Comparison of ENCODE assay signal across 18 cellular contexts in genomic region chr11:129141748-129142475, GRCh38. TPM values are rescaled to one million over a fixed set of nuclear protein-coding genes. Genes with fewer than 3 reads are reported as not detected.
A peak's percentile ranks its signal among the peaks of the same experiment; 100 is the strongest.
DNase-seq lines count a peak whose midpoint lies in the region; ATAC-seq, FAIRE-seq and TF ChIP-seq lines count a peak whose summit lies in the region.
"Had no signal": no experiment of that assay in that cellular context is flagged by ENCODE, and none has a peak within 500 bp of the region (broad histone marks: within the 10 kb centered on the region; RNA-seq: fewer than 3 reads in every experiment).

No MANE protein-coding gene starts in this region.

- H4K5ac ChIP-seq in IMR-90 (ENCODE audit: low read depth, low read length) = no peak overlapping the region

- 51% methylated on average over 8 of the region's 8 CpGs for WGBS in A549 (ENCODE audit: missing lambda C conversion rate)
- WGBS in IMR-90 (ENCODE audit: extremely low coverage in 2 of 2, insufficient read length in 1 of 2), 2 experiments = no CpG with 5 or more reads among the region's 8 CpGs

- no peaks in the 10 kb centered on the region for H3K36me3 ChIP-seq in IMR-90 (ENCODE audit: control insufficient read depth, insufficient read depth, low read length)
- no peaks in the 10 kb centered on the region for H3K36me3 ChIP-seq in tibial artery
- H3K36me3 ChIP-seq: vagina had no signal

- H3K4me1 Mint-ChIP-seq in T-helper 2 cell treated with Interferon-gamma antibody and Interleukin-4, amounts not matched to agents 5 μg/mL and 100 μg/mL, for 36 hours (ENCODE audit: low read depth) = no peaks in the 10 kb centered on the region
- H3K4me1 Mint-ChIP-seq: activated naive CD4-positive, alpha-beta T cell treated with anti-CD3 and anti-CD28 coated beads, Interleukin-2, amount 50 U/mL, for 24 hours; naive thymus-derived CD8-positive, alpha-beta T cell; T-helper 17 cell had no signal

- H3K9ac ChIP-seq in IMR-90 (ENCODE audit: low read depth, low read length) = no peak overlapping the region

- H2BK120ac ChIP-seq in IMR-90 (ENCODE audit: low read depth, low read length) = peak overlapping the region; percentile 1; the same call in 1 of the 2 replicates

- POLR2A ChIA-PET in A549 (lab: Yijun Ruan, JAX) = no interaction called here
- POLR2A ChIA-PET in IMR-90 (lab: Charles Lee; ENCODE audit: unreplicated experiment) = no interaction called here

- H3K4me3 ChIP-seq in A549 (no peak overlapping the region), IMR-90 (ENCODE audit: insufficient read depth, low read depth, low read length) (no peak overlapping the region), tibial artery (no peak overlapping the region)
- H3K4me3 ChIP-seq: vagina had no signal

- 0 out of 2 replicates have a peak overlapping the region, but pooled peaks have one; percentile 52 for H3K4ac ChIP-seq in IMR-90 (ENCODE audit: low read depth, low read length)

- H3K18ac ChIP-seq in IMR-90 (ENCODE audit: low read depth, low read length) = no peak overlapping the region

- peak overlapping the region; percentile 70 for H3K4me2 ChIP-seq in A549
- no peak overlapping the region for H3K4me2 ChIP-seq in IMR-90 (ENCODE audit: low read depth, low read length)

- ATAC-seq in A549 (no peak), IMR-90 (ENCODE audit: low read depth) (no peak), sciatic nerve (no peak)
- ATAC-seq: naive thymus-derived CD8-positive, alpha-beta T cell; T-helper 17 cell had no signal

- H3K23ac ChIP-seq in IMR-90 (ENCODE audit: low read depth, low read length) = no peak overlapping the region

- BruUV-seq in IMR-90 (replicated peaks; lab: Mats Ljungman, UMichigan) = no TSS peak

- no peak overlapping the region for H4K8ac ChIP-seq in IMR-90 (ENCODE audit: low read depth in 2 of 2, low read length in 2 of 2)

- H3K36me3 Mint-ChIP-seq in T-helper 2 cell treated with Interferon-gamma antibody and Interleukin-4, amounts not matched to agents 5 μg/mL and 100 μg/mL, for 36 hours (ENCODE audit: low read depth) = no peaks in the 10 kb centered on the region
- H3K36me3 Mint-ChIP-seq: activated naive CD4-positive, alpha-beta T cell treated with anti-CD3 and anti-CD28 coated beads, Interleukin-2, amount 50 U/mL, for 24 hours had no signal

- H2BK15ac ChIP-seq in IMR-90 (ENCODE audit: low read depth, low read length) = no peak overlapping the region; the same call in 2 of the 3 replicates

- no peak overlapping the region for H3K4me3 Mint-ChIP-seq in T-helper 2 cell treated with Interferon-gamma antibody and Interleukin-4, amounts not matched to agents 5 μg/mL and 100 μg/mL, for 36 hours
- H3K4me3 Mint-ChIP-seq: activated naive CD4-positive, alpha-beta T cell treated with anti-CD3 and anti-CD28 coated beads, Interleukin-2, amount 50 U/mL, for 24 hours; naive thymus-derived CD8-positive, alpha-beta T cell; T-helper 17 cell had no signal

- H3K4me1 ChIP-seq in A549 (peaks cover 47% of the 10 kb centered on the region), IMR-90 (ENCODE audit: control insufficient read depth, insufficient read depth, low read length) (no peaks in the 10 kb centered on the region), tibial artery (peaks cover 0 to 17% (median 3%) of the 10 kb centered on the region in 4 donors)

- 0 out of 2 replicates have a peak overlapping the region, but pooled peaks have one; percentile 11 for H2BK20ac ChIP-seq in IMR-90 (ENCODE audit: low read depth, low read length)

- no peak overlapping the region for H3K27ac Mint-ChIP-seq in T-helper 2 cell treated with Interferon-gamma antibody and Interleukin-4, amounts not matched to agents 5 μg/mL and 100 μg/mL, for 36 hours
- H3K27ac Mint-ChIP-seq: activated naive CD4-positive, alpha-beta T cell treated with anti-CD3 and anti-CD28 coated beads, Interleukin-2, amount 50 U/mL, for 24 hours; naive thymus-derived CD8-positive, alpha-beta T cell; T-helper 17 cell had no signal

- no peaks in the 10 kb centered on the region for H3K27me3 ChIP-seq in IMR-90 (ENCODE audit: control insufficient read depth, insufficient read depth, low read length)
- no peaks in the 10 kb centered on the region for H3K27me3 ChIP-seq in tibial artery
- H3K27me3 ChIP-seq: vagina had no signal

- peak overlapping the region; percentile 49; the same call in 1 of the 2 replicates for H4K91ac ChIP-seq in IMR-90 (ENCODE audit: insufficient read depth, low read depth, low read length)

- H3K9me3 ChIP-seq in A549 (no peaks in the 10 kb centered on the region), IMR-90 (ENCODE audit: control insufficient read depth, insufficient read depth, low read length) (no peaks in the 10 kb centered on the region), tibial artery (no peaks in the 10 kb centered on the region)
- H3K9me3 ChIP-seq: vagina had no signal

- peak overlapping the region; percentile 77 to 86 for H3K27ac ChIP-seq in A549
- no peak overlapping the region for H3K27ac ChIP-seq in IMR-90 (ENCODE audit: insufficient read depth, low read length)
- H3K27ac ChIP-seq in VCaP = peak overlapping the region; percentile 33; the same call in 1 of the 2 replicates
- no peak overlapping the region for H3K27ac ChIP-seq in tibial artery
- H3K27ac ChIP-seq: vagina had no signal

- dilution Hi-C loops in IMR-90 (cut with HindIII; ENCODE audit: low sequenced_read_pairs, unreplicated experiment) = no loop called here

- no peaks in the 10 kb centered on the region for H3K9me3 Mint-ChIP-seq in T-helper 2 cell treated with Interferon-gamma antibody and Interleukin-4, amounts not matched to agents 5 μg/mL and 100 μg/mL, for 36 hours
- H3K9me3 Mint-ChIP-seq: activated naive CD4-positive, alpha-beta T cell treated with anti-CD3 and anti-CD28 coated beads, Interleukin-2, amount 50 U/mL, for 24 hours had no signal

- peaks cover 2% of the 10 kb centered on the region for H3K27me3 Mint-ChIP-seq in T-helper 2 cell treated with Interferon-gamma antibody and Interleukin-4, amounts not matched to agents 5 μg/mL and 100 μg/mL, for 36 hours (ENCODE audit: low read depth)
- H3K27me3 Mint-ChIP-seq: activated naive CD4-positive, alpha-beta T cell treated with anti-CD3 and anti-CD28 coated beads, Interleukin-2, amount 50 U/mL, for 24 hours; naive thymus-derived CD8-positive, alpha-beta T cell; T-helper 17 cell had no signal

- no peak for DNase-seq in A549 (ENCODE audit: low read depth in 1 of 2, low spot score in 1 of 2)
- DNase-seq in IMR-90 = no peak
- no peak for DNase-seq in tibial artery
- no peak for DNase-seq in sciatic nerve (ENCODE audit: low spot score)
- DNase-seq in T-helper 1 cell = no peak
- no peak for DNase-seq in T-helper 2 cell treated with Interferon-gamma antibody and Interleukin-4, amounts not matched to agents 5 μg/mL and 100 μg/mL, for 36 hours (ENCODE audit: low spot score)
- DNase-seq: activated CD4-positive, alpha-beta T cell treated with anti-CD3 and anti-CD28 coated beads for 1 hour; activated T-cell treated with anti-CD3 and anti-CD28 coated beads for 4 hours; central memory CD4-positive, alpha-beta T cell; COR-L47; naive thymus-derived CD8-positive, alpha-beta T cell; NCI-H1105; stimulated activated CD4-positive, alpha-beta T cell treated with anti-CD3 and anti-CD28 coated beads, Interleukin-4, amount 100 ng/mL, for 4 hours; T-helper 17 cell had no signal

- intact Hi-C loops in IMR-90 (cut with micrococcal nuclease) (loop anchor here (5.0 kb wide), 1 partner anchor 135 kb away; no protein-coding TSS in a partner anchor), tibial artery (cut with DNase I; ENCODE audit: low total_unique reads) (no loop called here), sciatic nerve (cut with DNase I) (no loop called here)

- TF ChIP-seq POLR2A in A549 (IDR thresholded peaks at IDR 0.05; ENCODE audit: low read length) = no peak
- no peak for TF ChIP-seq POLR2A in IMR-90 (IDR thresholded peaks at IDR 0.05; ENCODE audit: low read depth, low read length)

- TF ChIP-seq RAD21 in A549 (conservative IDR thresholded peaks at IDR 0.05 in 1 of 2, IDR thresholded peaks at IDR 0.05 in 1 of 2) (no peak), IMR-90 (IDR thresholded peaks at IDR 0.05; ENCODE audit: low read length) (no peak)

- TF ChIP-seq EP300 in A549 (IDR thresholded peaks at IDR 0.05) = no peak

- H2BK5ac ChIP-seq in IMR-90 (ENCODE audit: low read depth, low read length, poor library complexity, severe bottlenecking) = no peak overlapping the region

- no peak for FAIRE-seq in A549 (lab: Jason Lieb, UNC)
- FAIRE-seq in islet of Langerhans (lab: Jason Lieb, UNC) = peak; percentile 24

- no peak overlapping the region for H2AK9ac ChIP-seq in IMR-90 (replicated peaks; ENCODE audit: low read depth, low read length, poor library complexity)

- TF ChIP-seq CTCF in A549 (IDR thresholded peaks at IDR 0.05) (no peak), IMR-90 (conservative IDR thresholded peaks at IDR 0.05; ENCODE audit: low read depth, low read length) (no peak), VCaP (conservative IDR thresholded peaks at IDR 0.05) (no peak), tibial artery (IDR thresholded peaks at IDR 0.05) (no peak)

- in situ Hi-C loops in IMR-90 (cut with MboI; ENCODE audit: low sequenced_read_pairs) = no loop called here

- H4K20me1 ChIP-seq in IMR-90 (ENCODE audit: insufficient read depth, low read length) = no peaks in the 10 kb centered on the region

- no peak overlapping the region for H2AK5ac ChIP-seq in IMR-90 (ENCODE audit: low read depth, low read length)

- H3K14ac ChIP-seq in IMR-90 (replicated peaks; ENCODE audit: low read depth, low read length) = no peak overlapping the region

- no peak overlapping the region for H3K56ac ChIP-seq in IMR-90 (ENCODE audit: extremely low read depth, insufficient read depth, low read length)

- CTCF ChIA-PET in A549 (lab: Yijun Ruan, JAX) (no interaction called here), IMR-90 (lab: Yijun Ruan, JAX) (interaction anchor here (0.6 kb wide), 1 partner anchor 144 kb away, joined by 3 read pairs; no protein-coding TSS in a partner anchor)

- H3K9me1 ChIP-seq in IMR-90 (ENCODE audit: insufficient read depth, low read length) = no peaks in the 10 kb centered on the region

- H3K79me1 ChIP-seq in IMR-90 (ENCODE audit: low read depth in 1 of 2, low read length in 2 of 2) = peaks cover 4 to 5% of the 10 kb centered on the region in 2 experiments; a peak in 1 of 4 replicates

- H2AFZ ChIP-seq in IMR-90 (replicated peaks; ENCODE audit: low read length, poor library complexity) = no peak overlapping the region

TF ChIP-seq in IMR-90, 13 proteins besides CTCF, POLR2A, EP300 and RAD21 (continues in another document):
- TF ChIP-seq NFE2L2 (IDR thresholded peaks at IDR 0.05; ENCODE audit: low read depth, low read length) = no peak

RNA-seq across cellular contexts. Expression of gene ARHGAP32, which starts 50.2 kb away (rescaled TPM):
- polyA plus RNA-seq in A549 (2011; rRNA removed) = 9.0 and 13.2 TPM in 2 replicates
- 2.7 and 3.4 TPM in 2 replicates for polyA plus RNA-seq in A549 (2012; cell fraction: cytosol; rRNA removed)
- 4.8 and 5.9 TPM in 2 replicates for polyA plus RNA-seq in A549 (2012; cell fraction: nucleus; rRNA removed)
- 3.5 to 4.4 TPM (median 4.3 TPM) in 3 replicates for polyA plus RNA-seq in A549 (2017; fragmentation: RNase III; extraction: RNeasy Plus Mini Kit Qiagen cat#74134 plus additional on column Dnase treatment)
- 28.5 and 35.9 TPM in 2 replicates for polyA minus RNA-seq in A549 (2011; rRNA and poly(A)+ RNA removed)
- 5.8 and 8.4 TPM in 2 replicates for total RNA-seq in IMR-90 (2012; rRNA removed)
- 4.1 and 4.7 TPM in 2 replicates for polyA plus RNA-seq in IMR-90 (2012; rRNA removed)
- polyA plus RNA-seq in IMR-90 (2012; cell fraction: cytosol; rRNA removed) = 1.4 and 1.8 TPM in 2 replicates
- polyA plus RNA-seq in IMR-90 (2012; cell fraction: nucleus; rRNA removed; ENCODE audit: low replicate concordance) = 7.4 and 14.3 TPM in 2 replicates
- total RNA-seq in sciatic nerve = 36.8 TPM

Comparison
In these comparisons a context has a peak if more than half of its experiments do, and no peak if none do; other contexts are left out.
1. H3K27ac ChIP-seq: peak in A549 (2 of 2) and VCaP (single experiment); none in IMR-90 (single experiment) and tibial artery (0 of 2).